Comparison of ENCODE assay signal across 18 cellular contexts in the genomic region with DNA sequence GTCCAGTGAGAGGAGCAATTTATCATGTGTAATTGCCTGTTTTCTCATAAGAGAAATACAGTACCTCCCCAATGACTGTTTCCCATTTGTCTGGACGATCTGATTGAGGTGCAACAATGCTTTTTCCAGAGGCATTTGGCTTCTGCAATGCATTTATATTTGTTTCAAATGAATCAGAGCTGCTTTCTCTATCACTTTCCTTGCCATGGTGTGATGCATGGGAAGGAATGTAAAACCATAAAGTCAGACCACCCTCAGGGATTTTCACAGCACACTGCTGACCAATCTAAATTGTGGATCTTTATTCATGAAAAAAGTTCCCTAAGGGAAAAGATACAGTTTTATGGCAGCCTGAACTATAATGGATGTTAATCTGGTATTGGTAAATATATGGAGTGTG.
DNase-seq lines count a peak whose midpoint lies in the region; ATAC-seq and TF ChIP-seq lines count a peak whose summit lies in the region.
"Had no signal": no experiment of that assay in that cellular context is flagged by ENCODE, and none has a peak within 500 bp of the region (broad histone marks: within the 10 kb centered on the region; RNA-seq: fewer than 3 reads in every experiment).

No MANE protein-coding gene starts in this region.

- H3K4me1 Mint-ChIP-seq in activated CD4-positive, alpha-beta T cell treated with anti-CD3 and anti-CD28 coated beads, Interleukin-2, amount 10 ng/mL, durations not matched to agents 24 days and 14 days, result no peaks in the 10 kb centered on the region
- H3K4me1 Mint-ChIP-seq: B cell had no signal

- no peaks in the 10 kb centered on the region for H3K9me3 ChIP-seq in GM23248 (ENCODE audit: low read depth)
- H3K9me3 ChIP-seq: A549, HAP-1 had no signal

- peaks cover 4% of the 10 kb centered on the region for H3K9me3 Mint-ChIP-seq in activated CD4-positive, alpha-beta T cell treated with anti-CD3 and anti-CD28 coated beads, Interleukin-2, amount 10 ng/mL, durations not matched to agents 24 days and 14 days

- 0 out of 2 replicates have a peak, but pooled peaks cover 4% of the 10 kb centered on the region for H3F3A ChIP-seq in GM23248 (ENCODE audit: insufficient read depth)

- no peak for ATAC-seq in HG02623 (IDR thresholded peaks at IDR 0.05; ENCODE audit: unreplicated experiment)
- ATAC-seq: A549, K562 had no signal

- H3K27me3 Mint-ChIP-seq in activated CD4-positive, alpha-beta T cell treated with anti-CD3 and anti-CD28 coated beads, Interleukin-2, amount 10 ng/mL, durations not matched to agents 24 days and 14 days, result no peaks in the 10 kb centered on the region
- H3K27me3 Mint-ChIP-seq: B cell; CD4-positive, alpha-beta T cell had no signal

- TF ChIP-seq CTCF in AG10803 (conservative IDR thresholded peaks at IDR 0.05; ENCODE audit: low read length), result no peak
- TF ChIP-seq CTCF in astrocyte of the cerebellum (IDR thresholded peaks at IDR 0.05; ENCODE audit: low read depth, low read length, missing control alignments), result no peak

- no peak overlapping the region for H2AFZ ChIP-seq in GM23248

- H3K4me1 ChIP-seq in GM23248 (ENCODE audit: insufficient read depth), result peaks cover 8% of the 10 kb centered on the region; the same call in 1 of the 2 replicates
- H3K4me1 ChIP-seq: A549, HAP-1 had no signal

- H4K20me1 ChIP-seq in GM23248 (ENCODE audit: insufficient read depth), result no peaks in the 10 kb centered on the region

- H3K4me3 Mint-ChIP-seq in activated CD4-positive, alpha-beta T cell treated with anti-CD3 and anti-CD28 coated beads, Interleukin-2, amount 10 ng/mL, durations not matched to agents 24 days and 14 days, result no peak overlapping the region
- H3K4me3 Mint-ChIP-seq: B cell; CD4-positive, alpha-beta T cell had no signal

- H3K9me2 ChIP-seq in GM23248 (ENCODE audit: insufficient read depth), result 0 out of 2 replicates have a peak, but pooled peaks cover 3% of the 10 kb centered on the region

- no peak overlapping the region for H3K4me2 ChIP-seq in GM23248 (ENCODE audit: unreplicated experiment)
- H3K4me2 ChIP-seq: A549 had no signal

- DNase-seq in AG10803 (ENCODE audit: low read depth), result peak; percentile 53
- peak; percentile 66 for DNase-seq in GM23248
- peak; percentile 67 for DNase-seq in astrocyte of the cerebellum (ENCODE audit: low read depth)
- peak; percentile 56 for DNase-seq in renal cortical epithelial cell (ENCODE audit: low read depth)
- DNase-seq in stimulated activated CD4-positive, alpha-beta T cell treated with anti-CD3 and anti-CD28 coated beads, Interleukin-4, amount 100 ng/mL, for 4 hours, result no peak
- no peak for DNase-seq in NCI-H510A (lab: John Stamatoyannopoulos, UW)
- DNase-seq in activated CD4-positive, alpha-beta T cell treated with anti-CD3 and anti-CD28 coated beads, Interleukin-2, amount 10 ng/mL, durations not matched to agents 24 days and 14 days, result no peak
- DNase-seq: CD4-positive, alpha-beta T cell; NCI-H1436 treated with DMSO at 0.1 percent for 48 hours; NCI-H2029 treated with DMSO at 0.1 percent for 48 hours; NCI-H2171 treated with DMSO at 0.1 percent for 48 hours; NCI-H774; RPMI8226 had no signal

- H3K79me2 ChIP-seq in GM23248 (ENCODE audit: insufficient read depth), result no peaks in the 10 kb centered on the region

- no peaks in the 10 kb centered on the region for H3K36me3 ChIP-seq in GM23248 (ENCODE audit: low read depth)
- H3K36me3 ChIP-seq: HAP-1 had no signal

- H3K36me3 Mint-ChIP-seq in activated CD4-positive, alpha-beta T cell treated with anti-CD3 and anti-CD28 coated beads, Interleukin-2, amount 10 ng/mL, durations not matched to agents 24 days and 14 days (ENCODE audit: low read depth), result no peaks in the 10 kb centered on the region

- 63 to 67% methylated on average over 1 of the region's 1 CpG for WGBS in GM23248 (ENCODE audit: low coverage in 1 of 2, low lambda C conversion rate in 2 of 2, missing lambda C conversion rate in 2 of 2), 2 experiments

- no peak overlapping the region for H3K9ac ChIP-seq in GM23248

- H3K4me3 ChIP-seq in AG10803 (ENCODE audit: low read length) (no peak overlapping the region), GM23248 (no peak overlapping the region), astrocyte of the cerebellum (ENCODE audit: low read depth, low read length) (no peak overlapping the region)
- H3K4me3 ChIP-seq: A549, HAP-1, K562 had no signal

- intact Hi-C loops in activated CD4-positive, alpha-beta T cell treated with anti-CD3 and anti-CD28 coated beads, Interleukin-2, amount 10 ng/mL, durations not matched to agents 24 days and 14 days (cut with micrococcal nuclease), result no loop called here

- in situ Hi-C loops in GM23248 (cut with MboI) (no loop called here), astrocyte of the cerebellum (cut with HindIII; ENCODE audit: low sequenced_read_pairs) (no loop called here)

- no peak overlapping the region for H3K27ac Mint-ChIP-seq in activated CD4-positive, alpha-beta T cell treated with anti-CD3 and anti-CD28 coated beads, Interleukin-2, amount 10 ng/mL, durations not matched to agents 24 days and 14 days
- H3K27ac Mint-ChIP-seq: B cell; CD4-positive, alpha-beta T cell had no signal

- H3K27ac ChIP-seq in GM23248, result no peak overlapping the region
- H3K27ac ChIP-seq: A549 had no signal

- no peaks in the 10 kb centered on the region for H3K27me3 ChIP-seq in GM23248 (replicated peaks; ENCODE audit: insufficient read depth)

Comparison
In these comparisons a context has a peak if more than half of its experiments do, and no peak if none do; other contexts are left out.
1. DNase-seq: peak in AG10803 (single experiment), GM23248 (single experiment), astrocyte of the cerebellum (single experiment) and renal cortical epithelial cell (single experiment); none in stimulated activated CD4-positive, alpha-beta T cell treated with anti-CD3 and anti-CD28 coated beads, Interleukin-4, amount 100 ng/mL, for 4 hours (0 of 2), NCI-H510A (single experiment) and activated CD4-positive, alpha-beta T cell treated with anti-CD3 and anti-CD28 coated beads, Interleukin-2, amount 10 ng/mL, durations not matched to agents 24 days and 14 days (single experiment).